ENCODE assay signal across 18 cellular contexts in genomic region chr6:161641175-161641574, GRCh38.
DNase-seq lines count a peak whose midpoint lies in the region; ATAC-seq and TF ChIP-seq lines count a peak whose summit lies in the region.
"Had no signal": no experiment of that assay in that cellular context is flagged by ENCODE, and none has a peak within 500 bp of the region (broad histone marks: within the 10 kb centered on the region; RNA-seq: fewer than 3 reads in every experiment).

No MANE protein-coding gene starts in this region.

- H3K27ac Mint-ChIP-seq in GM23338 (0 out of 2 replicates have a peak overlapping the region, but pooled peaks have one; percentile 51), brain (peak overlapping the region in 4 of 5 experiments; percentile 26 to 99 (median 72)), neural progenitor cell (peak overlapping the region; percentile 6), type B pancreatic cell (no peak overlapping the region)
- H3K27ac Mint-ChIP-seq: B cell; CD4-positive, CD25-positive, alpha-beta regulatory T cell; CD8-positive, alpha-beta T cell; H9; HFFc6 had no signal

- H3K9me3 ChIP-seq in SJSA1 (replicated peaks) (no peaks in the 10 kb centered on the region), neural progenitor cell (ENCODE audit: low read depth) (no peaks in the 10 kb centered on the region), upper lobe of right lung (peaks cover 2% of the 10 kb centered on the region)

- H3F3A ChIP-seq in GM23338 (replicated peaks; ENCODE audit: low read depth) (no peaks in the 10 kb centered on the region), neural progenitor cell (ENCODE audit: low read depth) (no peaks in the 10 kb centered on the region)

- peak overlapping the region; percentile 57; the same call in 1 of the 2 replicates for H2AFZ ChIP-seq in GM23338
- peak overlapping the region; percentile 54 for H2AFZ ChIP-seq in neural progenitor cell (replicated peaks)

- H3K9me3 Mint-ChIP-seq in GM23338 (peaks cover 8% of the 10 kb centered on the region), brain (peaks cover 0 to 9% (median 2%) of the 10 kb centered on the region in 5 experiments), neural progenitor cell (peaks cover 3% of the 10 kb centered on the region), type B pancreatic cell (peaks cover 8% of the 10 kb centered on the region)
- H3K9me3 Mint-ChIP-seq: CD8-positive, alpha-beta T cell had no signal

- H3K27me3 Mint-ChIP-seq in GM23338 (ENCODE audit: insufficient read depth, low read depth, poor library complexity) (peaks cover 2% of the 10 kb centered on the region), brain (no peaks in the 10 kb centered on the region), neural progenitor cell (ENCODE audit: insufficient read depth, low read depth) (peaks cover 6% of the 10 kb centered on the region), type B pancreatic cell (no peaks in the 10 kb centered on the region)
- H3K27me3 Mint-ChIP-seq: B cell; CD4-positive, CD25-positive, alpha-beta regulatory T cell had no signal

- TF ChIP-seq CTCF in GM23338 (conservative IDR thresholded peaks at IDR 0.05; ENCODE audit: low read depth in 2 of 2) (no peak), brain (conservative IDR thresholded peaks at IDR 0.05) (no peak), neural progenitor cell (IDR thresholded peaks at IDR 0.05) (no peak), type B pancreatic cell (conservative IDR thresholded peaks at IDR 0.05) (no peak), upper lobe of right lung (IDR thresholded peaks at IDR 0.05) (no peak)

- no peaks in the 10 kb centered on the region for H4K20me1 ChIP-seq in GM23338 (replicated peaks; ENCODE audit: insufficient read depth)
- no peaks in the 10 kb centered on the region for H4K20me1 ChIP-seq in neural progenitor cell (ENCODE audit: low read depth)
- H4K20me1 ChIP-seq: BLaER1 had no signal

- DNase-seq in GM23338 (ENCODE audit: low spot score) (no peak), SJSA1 (ENCODE audit: low read depth in 1 of 2, low spot score in 2 of 2) (peak in 1 of 2 experiments; percentile 69), neural progenitor cell (ENCODE audit: low spot score) (no peak), type B pancreatic cell (ENCODE audit: extremely low spot score, unreplicated experiment) (no peak), cardiac septum (ENCODE audit: low spot score) (no peak), upper lobe of right lung (no peak)
- DNase-seq: Caco-2; CD4-positive, CD25-positive, alpha-beta regulatory T cell; CD8-positive, alpha-beta T cell; DMS153; DND-41; H9; HFFc6 had no signal

- H3K79me2 ChIP-seq in GM23338 (replicated peaks; ENCODE audit: insufficient read depth) (no peaks in the 10 kb centered on the region), neural progenitor cell (ENCODE audit: low read depth) (no peaks in the 10 kb centered on the region)

- H3K36me3 ChIP-seq in GM23338 (ENCODE audit: insufficient read depth) (no peaks in the 10 kb centered on the region), SJSA1 (no peaks in the 10 kb centered on the region), neural progenitor cell (no peaks in the 10 kb centered on the region), upper lobe of right lung (no peaks in the 10 kb centered on the region)
- H3K36me3 ChIP-seq: BLaER1 had no signal

- H3K4me3 ChIP-seq in GM23338 (no peak overlapping the region), SJSA1 (no peak overlapping the region), neural progenitor cell (no peak overlapping the region), upper lobe of right lung (no peak overlapping the region)
- H3K4me3 ChIP-seq: BLaER1 had no signal

- H3K4me3 Mint-ChIP-seq in GM23338 (no peak overlapping the region), brain (no peak overlapping the region), neural progenitor cell (no peak overlapping the region), type B pancreatic cell (no peak overlapping the region)
- H3K4me3 Mint-ChIP-seq: B cell; CD8-positive, alpha-beta T cell; H9; HFFc6 had no signal

- no peaks in the 10 kb centered on the region for H3K9me2 ChIP-seq in GM23338 (ENCODE audit: insufficient read depth)

- no peaks in the 10 kb centered on the region for H3K27me3 ChIP-seq in GM23338 (ENCODE audit: insufficient read depth)
- H3K27me3 ChIP-seq in SJSA1 (replicated peaks), result no peaks in the 10 kb centered on the region
- H3K27me3 ChIP-seq in neural progenitor cell, result no peaks in the 10 kb centered on the region
- H3K27me3 ChIP-seq in upper lobe of right lung, result no peaks in the 10 kb centered on the region
- H3K27me3 ChIP-seq: BLaER1 had no signal

- H3K4me2 ChIP-seq in GM23338 (no peak overlapping the region), neural progenitor cell (no peak overlapping the region)

- no peak overlapping the region for H3K9ac ChIP-seq in neural progenitor cell
- H3K9ac ChIP-seq: BLaER1 had no signal

- H3K4me1 Mint-ChIP-seq in GM23338 (peaks cover 18% of the 10 kb centered on the region), brain (peaks cover 59% of the 10 kb centered on the region), neural progenitor cell (peaks cover 49% of the 10 kb centered on the region), type B pancreatic cell (ENCODE audit: unreplicated experiment) (peaks cover 28% of the 10 kb centered on the region)
- H3K4me1 Mint-ChIP-seq: B cell; CD4-positive, CD25-positive, alpha-beta regulatory T cell had no signal

- ATAC-seq in GM23338 (no peak), upper lobe of right lung (no peak)
- ATAC-seq: CD8-positive, alpha-beta T cell; HCT116 had no signal

- H3K36me3 Mint-ChIP-seq in GM23338 (ENCODE audit: low read depth) (peaks cover 7% of the 10 kb centered on the region), brain (no peaks in the 10 kb centered on the region), neural progenitor cell (no peaks in the 10 kb centered on the region), type B pancreatic cell (peaks cover 4% of the 10 kb centered on the region)
- H3K36me3 Mint-ChIP-seq: CD8-positive, alpha-beta T cell had no signal

- intact Hi-C loops in cardiac septum (cut with DNase I), result no loop called here
- intact Hi-C loops in upper lobe of right lung (cut with DNase I), result no loop called here

- H3K4me1 ChIP-seq in GM23338 (ENCODE audit: insufficient read depth) (no peaks in the 10 kb centered on the region; the same call in 1 of the 2 replicates), SJSA1 (replicated peaks) (peaks cover 16% of the 10 kb centered on the region), neural progenitor cell (peaks cover 24% of the 10 kb centered on the region), upper lobe of right lung (no peaks in the 10 kb centered on the region)
- H3K4me1 ChIP-seq: Caco-2 had no signal

- no peak overlapping the region for H3K27ac ChIP-seq in GM23338 (ENCODE audit: low read depth)
- peak overlapping the region; percentile 78 for H3K27ac ChIP-seq in SJSA1
- no peak overlapping the region for H3K27ac ChIP-seq in neural progenitor cell
- H3K27ac ChIP-seq in upper lobe of right lung, result no peak overlapping the region
- H3K27ac ChIP-seq: BLaER1, C4-2B had no signal

TF ChIP-seq in GM23338, 12 proteins besides CTCF, POLR2A, EP300 and RAD21:
- TF ChIP-seq NANOG (IDR thresholded peaks at IDR 0.05; ENCODE audit: borderline replicate concordance) (no peak), EZH2 (IDR thresholded peaks at IDR 0.05; ENCODE audit: low read depth, unreplicated experiment) (no peak)
TF ChIP-seq in GM23338: peak in this region for 0.
